ENCODE assay signal across 1 cellular context in the genomic region with DNA sequence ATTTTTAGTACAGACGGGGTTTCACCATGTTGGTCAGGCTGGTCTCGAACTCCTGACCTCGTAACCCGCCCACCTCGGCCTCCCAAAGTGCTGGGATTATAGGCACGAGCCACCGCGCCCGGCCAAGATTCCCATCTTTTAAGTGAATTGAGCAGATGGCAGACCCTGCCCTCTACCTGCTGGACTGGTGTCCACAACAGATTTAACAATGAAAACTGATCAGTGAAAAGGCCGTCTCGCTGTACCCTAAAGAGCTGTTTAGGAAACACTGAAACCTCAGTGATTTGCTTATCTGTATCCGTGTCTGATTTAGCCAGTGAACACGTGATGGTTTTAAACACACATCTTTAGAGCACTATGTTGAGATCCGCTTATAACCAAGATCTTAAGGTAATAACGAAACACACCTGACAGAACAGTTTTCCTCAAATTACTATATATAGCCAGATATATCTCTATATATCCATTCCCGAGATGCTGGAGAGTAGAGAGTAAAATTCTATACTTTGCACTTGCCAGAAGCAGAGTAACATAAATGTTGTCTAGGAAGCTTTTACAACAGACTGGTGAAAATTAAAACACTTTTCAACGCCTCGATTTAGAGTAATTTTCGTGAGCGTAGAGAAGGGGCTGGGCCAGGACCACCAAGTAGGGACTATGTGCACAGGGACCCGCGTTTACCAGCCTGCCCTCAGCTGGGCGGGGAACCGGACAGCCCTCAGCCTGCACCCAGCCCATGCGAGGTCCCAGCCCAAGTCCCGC.
A peak's percentile ranks its signal among the peaks of the same experiment; 100 is the strongest.
TF ChIP-seq lines count a peak whose summit lies in the region.

No MANE protein-coding gene starts in this region.

TF ChIP-seq in WTC11, 78 proteins besides CTCF, POLR2A, EP300 and RAD21 (continued from another document):
- TF ChIP-seq CDX4 (CRISPR knock-in tag; IDR thresholded peaks at IDR 0.05; ENCODE audit: borderline replicate concordance) (no peak), KAT7 (CRISPR knock-in tag; IDR thresholded peaks at IDR 0.05; ENCODE audit: borderline replicate concordance) (peak; percentile 53; the same call in 1 of the 2 replicates), FOXP1 (CRISPR knock-in tag; IDR thresholded peaks at IDR 0.05; ENCODE audit: borderline replicate concordance) (0 out of 2 replicates have a peak, but pooled peaks have one; percentile 19), SOX15 (CRISPR knock-in tag; IDR thresholded peaks at IDR 0.05) (no peak)
- TF ChIP-seq, protein P1, sequence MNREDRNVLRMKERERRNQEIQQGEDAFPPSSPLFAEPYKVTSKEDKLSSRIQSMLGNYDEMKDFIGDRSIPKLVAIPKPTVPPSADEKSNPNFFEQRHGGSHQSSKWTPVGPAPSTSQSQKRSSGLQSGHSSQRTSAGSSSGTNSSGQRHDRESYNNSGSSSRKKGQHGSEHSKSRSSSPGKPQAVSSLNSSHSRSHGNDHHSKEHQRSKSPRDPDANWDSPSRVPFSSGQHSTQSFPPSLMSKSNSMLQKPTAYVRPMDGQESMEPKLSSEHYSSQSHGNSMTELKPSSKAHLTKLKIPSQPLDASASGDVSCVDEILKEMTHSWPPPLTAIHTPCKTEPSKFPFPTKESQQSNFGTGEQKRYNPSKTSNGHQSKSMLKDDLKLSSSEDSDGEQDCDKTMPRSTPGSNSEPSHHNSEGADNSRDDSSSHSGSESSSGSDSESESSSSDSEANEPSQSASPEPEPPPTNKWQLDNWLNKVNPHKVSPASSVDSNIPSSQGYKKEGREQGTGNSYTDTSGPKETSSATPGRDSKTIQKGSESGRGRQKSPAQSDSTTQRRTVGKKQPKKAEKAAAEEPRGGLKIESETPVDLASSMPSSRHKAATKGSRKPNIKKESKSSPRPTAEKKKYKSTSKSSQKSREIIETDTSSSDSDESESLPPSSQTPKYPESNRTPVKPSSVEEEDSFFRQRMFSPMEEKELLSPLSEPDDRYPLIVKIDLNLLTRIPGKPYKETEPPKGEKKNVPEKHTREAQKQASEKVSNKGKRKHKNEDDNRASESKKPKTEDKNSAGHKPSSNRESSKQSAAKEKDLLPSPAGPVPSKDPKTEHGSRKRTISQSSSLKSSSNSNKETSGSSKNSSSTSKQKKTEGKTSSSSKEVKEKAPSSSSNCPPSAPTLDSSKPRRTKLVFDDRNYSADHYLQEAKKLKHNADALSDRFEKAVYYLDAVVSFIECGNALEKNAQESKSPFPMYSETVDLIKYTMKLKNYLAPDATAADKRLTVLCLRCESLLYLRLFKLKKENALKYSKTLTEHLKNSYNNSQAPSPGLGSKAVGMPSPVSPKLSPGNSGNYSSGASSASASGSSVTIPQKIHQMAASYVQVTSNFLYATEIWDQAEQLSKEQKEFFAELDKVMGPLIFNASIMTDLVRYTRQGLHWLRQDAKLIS (CRISPR knock-in tag; IDR thresholded peaks at IDR 0.05; ENCODE audit: borderline replicate concordance), result no peak
- TF ChIP-seq, protein P2, sequence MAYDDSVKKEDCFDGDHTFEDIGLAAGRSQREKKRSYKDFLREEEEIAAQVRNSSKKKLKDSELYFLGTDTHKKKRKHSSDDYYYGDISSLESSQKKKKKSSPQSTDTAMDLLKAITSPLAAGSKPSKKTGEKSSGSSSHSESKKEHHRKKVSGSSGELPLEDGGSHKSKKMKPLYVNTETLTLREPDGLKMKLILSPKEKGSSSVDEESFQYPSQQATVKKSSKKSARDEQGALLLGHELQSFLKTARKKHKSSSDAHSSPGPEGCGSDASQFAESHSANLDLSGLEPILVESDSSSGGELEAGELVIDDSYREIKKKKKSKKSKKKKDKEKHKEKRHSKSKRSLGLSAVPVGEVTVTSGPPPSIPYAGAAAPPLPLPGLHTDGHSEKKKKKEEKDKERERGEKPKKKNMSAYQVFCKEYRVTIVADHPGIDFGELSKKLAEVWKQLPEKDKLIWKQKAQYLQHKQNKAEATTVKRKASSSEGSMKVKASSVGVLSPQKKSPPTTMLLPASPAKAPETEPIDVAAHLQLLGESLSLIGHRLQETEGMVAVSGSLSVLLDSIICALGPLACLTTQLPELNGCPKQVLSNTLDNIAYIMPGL (CRISPR knock-in tag; IDR thresholded peaks at IDR 0.05), result 0 out of 2 replicates have a peak, but pooled peaks have one; percentile 47
- TF ChIP-seq, protein P3, sequence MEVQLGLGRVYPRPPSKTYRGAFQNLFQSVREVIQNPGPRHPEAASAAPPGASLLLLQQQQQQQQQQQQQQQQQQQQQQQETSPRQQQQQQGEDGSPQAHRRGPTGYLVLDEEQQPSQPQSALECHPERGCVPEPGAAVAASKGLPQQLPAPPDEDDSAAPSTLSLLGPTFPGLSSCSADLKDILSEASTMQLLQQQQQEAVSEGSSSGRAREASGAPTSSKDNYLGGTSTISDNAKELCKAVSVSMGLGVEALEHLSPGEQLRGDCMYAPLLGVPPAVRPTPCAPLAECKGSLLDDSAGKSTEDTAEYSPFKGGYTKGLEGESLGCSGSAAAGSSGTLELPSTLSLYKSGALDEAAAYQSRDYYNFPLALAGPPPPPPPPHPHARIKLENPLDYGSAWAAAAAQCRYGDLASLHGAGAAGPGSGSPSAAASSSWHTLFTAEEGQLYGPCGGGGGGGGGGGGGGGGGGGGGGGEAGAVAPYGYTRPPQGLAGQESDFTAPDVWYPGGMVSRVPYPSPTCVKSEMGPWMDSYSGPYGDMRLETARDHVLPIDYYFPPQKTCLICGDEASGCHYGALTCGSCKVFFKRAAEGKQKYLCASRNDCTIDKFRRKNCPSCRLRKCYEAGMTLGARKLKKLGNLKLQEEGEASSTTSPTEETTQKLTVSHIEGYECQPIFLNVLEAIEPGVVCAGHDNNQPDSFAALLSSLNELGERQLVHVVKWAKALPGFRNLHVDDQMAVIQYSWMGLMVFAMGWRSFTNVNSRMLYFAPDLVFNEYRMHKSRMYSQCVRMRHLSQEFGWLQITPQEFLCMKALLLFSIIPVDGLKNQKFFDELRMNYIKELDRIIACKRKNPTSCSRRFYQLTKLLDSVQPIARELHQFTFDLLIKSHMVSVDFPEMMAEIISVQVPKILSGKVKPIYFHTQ (CRISPR knock-in tag; IDR thresholded peaks at IDR 0.05), result no peak
- TF ChIP-seq, protein P4, sequence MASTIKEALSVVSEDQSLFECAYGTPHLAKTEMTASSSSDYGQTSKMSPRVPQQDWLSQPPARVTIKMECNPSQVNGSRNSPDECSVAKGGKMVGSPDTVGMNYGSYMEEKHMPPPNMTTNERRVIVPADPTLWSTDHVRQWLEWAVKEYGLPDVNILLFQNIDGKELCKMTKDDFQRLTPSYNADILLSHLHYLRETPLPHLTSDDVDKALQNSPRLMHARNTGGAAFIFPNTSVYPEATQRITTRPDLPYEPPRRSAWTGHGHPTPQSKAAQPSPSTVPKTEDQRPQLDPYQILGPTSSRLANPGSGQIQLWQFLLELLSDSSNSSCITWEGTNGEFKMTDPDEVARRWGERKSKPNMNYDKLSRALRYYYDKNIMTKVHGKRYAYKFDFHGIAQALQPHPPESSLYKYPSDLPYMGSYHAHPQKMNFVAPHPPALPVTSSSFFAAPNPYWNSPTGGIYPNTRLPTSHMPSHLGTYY (CRISPR knock-in tag; IDR thresholded peaks at IDR 0.05), result no peak
